11 cellular contexts compared by ENCODE assay signal in the genomic region with DNA sequence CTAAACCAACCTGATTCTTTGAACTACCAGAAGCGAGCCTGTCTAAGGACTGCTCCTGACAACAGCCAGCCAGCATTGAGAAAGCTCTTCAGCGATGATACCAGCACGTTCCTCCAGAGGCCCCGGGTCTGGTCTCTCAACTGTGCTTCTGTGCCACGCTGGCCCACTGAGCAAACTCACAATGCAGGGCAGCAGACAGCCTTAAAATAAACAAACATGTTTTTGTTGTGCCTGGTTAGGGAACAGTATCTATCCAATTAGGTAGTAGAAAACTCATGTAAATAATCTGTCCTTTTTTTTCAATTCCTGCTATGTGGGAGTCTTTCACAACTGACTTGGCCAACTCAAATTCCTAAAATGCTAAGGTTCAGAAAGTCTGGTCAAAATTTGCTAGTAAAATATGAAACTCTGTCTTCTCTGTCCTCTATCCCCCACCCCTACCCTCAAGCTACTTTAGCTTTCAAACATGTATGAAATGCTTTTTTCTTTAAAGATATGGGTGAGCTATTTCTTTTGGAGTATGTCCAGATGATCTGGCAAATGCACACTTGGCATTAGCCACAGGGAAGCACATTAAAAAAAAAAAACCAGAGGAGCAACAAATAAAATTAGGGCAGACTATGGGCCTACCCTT. TPM values are rescaled to one million over a fixed set of nuclear protein-coding genes. Genes with fewer than 3 reads are reported as not detected.
DNase-seq lines count a peak whose midpoint lies in the region; TF ChIP-seq lines count a peak whose summit lies in the region.
"Had no signal": no experiment of that assay in that cellular context is flagged by ENCODE, and none has a peak within 500 bp of the region (broad histone marks: within the 10 kb centered on the region; RNA-seq: fewer than 3 reads in every experiment).

No MANE protein-coding gene starts in this region.

- POLR2A ChIA-PET in AG04450 (lab: Yijun Ruan, JAX) = interaction anchor here (0.7 to 1.5 kb wide), 3 partner anchors 15 to 119 kb away, joined by 3 to 5 read pairs (median 3); no protein-coding TSS in a partner anchor

- H3K4me3 ChIP-seq in AG04450 (ENCODE audit: low read depth, low read length) (no peak overlapping the region), fibroblast of lung (replicated peaks in 1 of 4; ENCODE audit: control extremely low read depth in 1 of 4, insufficient read depth in 1 of 4, low read depth in 3 of 4, low read length in 4 of 4) (no peak overlapping the region)

- peaks cover 3% of the 10 kb centered on the region for H3K4me1 ChIP-seq in fibroblast of lung (ENCODE audit: control insufficient read depth, extremely low read depth, insufficient read depth, low read length)

- H2AFZ ChIP-seq in fibroblast of lung (ENCODE audit: low read length) = peak overlapping the region; percentile 44

- DNase-seq in AG04450 (ENCODE audit: low read depth, low spot score) (no peak), NCI-H69 (lab: John Stamatoyannopoulos, UW) (peak; percentile 12), fibroblast of lung (ENCODE audit: low read depth in 2 of 2) (peak; percentile 65 to 68), COR-L47 (lab: John Stamatoyannopoulos, UW) (no peak), ureter (ENCODE audit: low spot score) (no peak), NCI-H2171 treated with DMSO at 0.1 percent for 48 hours (lab: John Stamatoyannopoulos, UW) (no peak)
- DNase-seq in activated CD4-positive, alpha-beta T cell treated with anti-CD3 and anti-CD28 coated beads for 4 hours = no peak
- DNase-seq: CD4-positive, alpha-beta memory T cell; immature natural killer cell; stimulated activated CD8-positive, alpha-beta memory T cell treated with anti-CD3 and anti-CD28 coated beads, Interleukin-4, amount 100 ng/mL, for 48 hours had no signal

- TF ChIP-seq CTCF in AG04450 (IDR thresholded peaks at IDR 0.05; ENCODE audit: low read depth, low read length) = no peak
- TF ChIP-seq CTCF in fibroblast of lung (conservative IDR thresholded peaks at IDR 0.05 in 1 of 2, IDR thresholded peaks at IDR 0.05 in 1 of 2; ENCODE audit: low read depth in 1 of 2, low read length in 2 of 2) = no peak
- no peak for TF ChIP-seq CTCF in nephron (IDR thresholded peaks at IDR 0.05; ENCODE audit: unreplicated experiment in 3 of 3)

- no peaks in the 10 kb centered on the region for H4K20me1 ChIP-seq in fibroblast of lung (ENCODE audit: control insufficient read depth, extremely low read depth, insufficient read depth, low read length)

- H3K27ac ChIP-seq in AG04450 (ENCODE audit: low read depth, low read length) (peak overlapping the region; percentile 49), fibroblast of lung (ENCODE audit: insufficient read depth, low read length) (no peak overlapping the region)

- no peak overlapping the region for H3K4me2 ChIP-seq in fibroblast of lung (ENCODE audit: extremely low read depth, insufficient read depth, low read length)

- H3K27me3 ChIP-seq in AG04450 (ENCODE audit: control insufficient read depth, insufficient read depth, low read length) (no peaks in the 10 kb centered on the region), fibroblast of lung (ENCODE audit: control insufficient read depth, insufficient read depth, low read length) (no peaks in the 10 kb centered on the region)

- peaks cover 9% of the 10 kb centered on the region for H3K9me3 Mint-ChIP-seq in nephron

- H3K4me3 Mint-ChIP-seq in nephron = no peak overlapping the region
- H3K4me3 Mint-ChIP-seq: CD4-positive, alpha-beta memory T cell; immature natural killer cell had no signal

- H3K27ac Mint-ChIP-seq in nephron = peak overlapping the region; percentile 92 to 99 (median 97)

- no peak overlapping the region for H3K9ac ChIP-seq in fibroblast of lung (ENCODE audit: insufficient read depth, low read length)

- no peaks in the 10 kb centered on the region for H3K27me3 Mint-ChIP-seq in nephron (ENCODE audit: low read depth)
- H3K27me3 Mint-ChIP-seq: CD4-positive, alpha-beta memory T cell had no signal

- CTCF ChIA-PET in AG04450 (lab: Charles Lee) = interaction anchor here (1.4 to 2.1 kb wide), 2 partner anchors 52 to 60 kb away, joined by 3 to 7 read pairs; no protein-coding TSS in a partner anchor

- peaks cover 61% of the 10 kb centered on the region for H3K4me1 Mint-ChIP-seq in nephron
- H3K4me1 Mint-ChIP-seq: immature natural killer cell had no signal

- peaks cover 3% of the 10 kb centered on the region; the same call in 1 of the 2 replicates for H3K9me3 ChIP-seq in AG04450 (ENCODE audit: control insufficient read depth, insufficient read depth, low read length)
- H3K9me3 ChIP-seq in fibroblast of lung (ENCODE audit: control insufficient read depth, insufficient read depth, low read depth, low read length) = no peaks in the 10 kb centered on the region

- no peaks in the 10 kb centered on the region for H3K36me3 ChIP-seq in fibroblast of lung (ENCODE audit: control insufficient read depth, insufficient read depth, low read length)

- H3K79me2 ChIP-seq in fibroblast of lung (ENCODE audit: control insufficient read depth, insufficient read depth, low read length) = no peaks in the 10 kb centered on the region

- no peaks in the 10 kb centered on the region for H3K36me3 Mint-ChIP-seq in nephron (ENCODE audit: low read depth)
- H3K36me3 Mint-ChIP-seq: CD4-positive, alpha-beta memory T cell; immature natural killer cell had no signal

RNA-seq across cellular contexts. Expression of gene EML4, which starts 21.4 kb away (rescaled TPM):
- polyA plus RNA-seq in AG04450 (2011; rRNA removed) (60.2 and 81.0 TPM in 2 replicates), fibroblast of lung (62.7 and 65.4 TPM in 2 replicates)
- 68.3 and 89.5 TPM in 2 replicates for polyA minus RNA-seq in AG04450 (2011; rRNA and poly(A)+ RNA removed)
- total RNA-seq in fibroblast of lung (30.8 and 49.5 TPM in 2 replicates), ureter (99.1 TPM)
- polyA plus RNA-seq in fibroblast of lung (2012) = 32.0 and 34.4 TPM in 2 replicates
- 26.4 and 35.9 TPM in 2 replicates for polyA minus RNA-seq in fibroblast of lung (ENCODE audit: low replicate concordance)

Comparison
In these comparisons a context has a peak if more than half of its experiments do, and no peak if none do; other contexts are left out.
1. DNase-seq: peak in NCI-H69 (single experiment) and fibroblast of lung (2 of 2); none in AG04450 (single experiment), activated CD4-positive, alpha-beta T cell treated with anti-CD3 and anti-CD28 coated beads for 4 hours (0 of 2), COR-L47 (single experiment), ureter (single experiment) and NCI-H2171 treated with DMSO at 0.1 percent for 48 hours (single experiment).